In the genomic region with DNA sequence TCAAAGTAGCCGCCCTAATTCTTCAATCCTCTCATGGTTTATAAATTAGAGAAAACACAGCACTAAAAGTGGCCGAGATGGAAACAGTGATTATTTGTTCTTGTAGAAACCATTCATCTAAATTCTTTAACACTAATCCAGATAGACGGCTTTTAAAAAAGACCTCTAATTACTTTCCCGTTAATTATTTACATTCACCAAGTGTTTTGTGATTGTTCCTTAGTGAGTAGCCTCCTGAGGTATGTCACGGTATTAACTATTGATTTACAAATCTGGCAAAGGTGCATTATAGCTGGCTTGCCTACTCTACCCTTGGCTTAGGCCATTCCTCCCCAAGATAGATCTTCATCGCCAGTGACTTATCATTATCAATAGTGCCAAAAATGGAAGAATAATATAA, we compare ENCODE assay signal across 32 cellular contexts.
"Had no signal": no experiment of that assay in that cellular context is flagged by ENCODE, and none has a peak within 500 bp of the region (broad histone marks: within the 10 kb centered on the region; RNA-seq: fewer than 3 reads in every experiment).

No MANE protein-coding gene starts in this region.

- H3K36me3 ChIP-seq: MG63, SJCRH30 had no signal

- H3K27ac ChIP-seq: PC-9, RWPE1, SJCRH30, SK-N-MC had no signal

- H3K4me3 ChIP-seq: MG63, PC-9, SJCRH30, SK-N-MC had no signal

- ATAC-seq: Panc1, Right ventricle myocardium inferior, SK-N-SH treated with all-trans-retinoic acid at 6 μM for 48 hours had no signal

- H3K27me3 ChIP-seq: MG63, SJCRH30 had no signal

- DNase-seq: Kasumi-1, KG1, MG63, NCI-H1048, NCI-H1092 treated with DMSO at 0.1 percent for 48 hours, NCI-H1105 treated with DMSO at 0.1 percent for 48 hours, NCI-H1436, NCI-H146, NCI-H1694, NCI-H187, NCI-H1930, NCI-H2029 treated with DMSO at 0.1 percent for 48 hours, NCI-H2081 treated with DMSO at 0.1 percent for 48 hours, NCI-H2107, NCI-H2171, NCI-H226, NCI-H446 treated with DMSO at 0.1 percent for 48 hours, NCI-H510A, NCI-H524, NCI-H526, NCI-H69, NCI-H748 treated with DMSO at 0.1 percent for 48 hours, NCI-H82, PC-9, SHP77, SIG-M5, SJCRH30 had no signal
